21 cellular contexts compared by ENCODE assay signal in the genomic region with DNA sequence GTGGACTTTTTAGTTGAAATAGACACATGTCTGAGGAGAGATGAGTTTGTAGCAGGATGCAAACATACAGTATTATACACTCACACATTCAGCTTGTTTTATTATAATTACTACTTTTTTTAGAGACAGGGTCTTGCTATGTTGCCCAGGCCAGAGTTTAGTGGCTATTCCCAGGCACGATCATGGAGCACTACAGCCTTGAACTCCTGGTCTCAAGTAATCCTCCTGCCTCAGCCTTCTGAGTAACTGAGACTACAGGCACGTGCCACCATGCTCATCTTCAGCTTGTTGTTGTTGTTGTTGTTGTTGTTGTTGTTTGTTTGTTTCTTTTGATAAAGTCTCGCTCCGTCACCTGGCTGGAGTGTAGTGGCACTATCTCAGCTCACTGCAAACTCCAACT.
A peak's percentile ranks its signal among the peaks of the same experiment; 100 is the strongest.
DNase-seq lines count a peak whose midpoint lies in the region; ATAC-seq, FAIRE-seq and TF ChIP-seq lines count a peak whose summit lies in the region.
"Had no signal": no experiment of that assay in that cellular context is flagged by ENCODE, and none has a peak within 500 bp of the region (broad histone marks: within the 10 kb centered on the region; RNA-seq: fewer than 3 reads in every experiment).

No MANE protein-coding gene starts in this region.

- no peak overlapping the region for H3K4me3 Mint-ChIP-seq in astrocyte (ENCODE audit: unreplicated experiment)
- H3K4me3 Mint-ChIP-seq: B cell; CD4-positive, alpha-beta T cell had no signal

- H3K79me1 ChIP-seq in trophoblast cell (ENCODE audit: low read length): peaks cover 6% of the 10 kb centered on the region

- no peak for TF ChIP-seq CTCF in A549 (IDR thresholded peaks at IDR 0.05)
- no peak for TF ChIP-seq CTCF in HEK293 (tag by site-specific recombination; IDR thresholded peaks at IDR 0.05)
- no peak for TF ChIP-seq CTCF in astrocyte (IDR thresholded peaks at IDR 0.05; ENCODE audit: insufficient read depth, low read depth, low read length)

- no peak for TF ChIP-seq RAD21 in A549 (conservative IDR thresholded peaks at IDR 0.05 in 1 of 2, IDR thresholded peaks at IDR 0.05 in 1 of 2)

- H3K14ac ChIP-seq in trophoblast cell (ENCODE audit: low read length): no peak overlapping the region

- H3K9ac ChIP-seq in astrocyte (ENCODE audit: low read length): no peak overlapping the region
- H3K9ac ChIP-seq in trophoblast cell (ENCODE audit: low read length): no peak overlapping the region

- H2AFZ ChIP-seq in astrocyte (ENCODE audit: low read depth, low read length) (no peak overlapping the region), trophoblast cell (ENCODE audit: insufficient read depth, low read length, poor library complexity) (no peak overlapping the region)

- no peaks in the 10 kb centered on the region for H3K79me2 ChIP-seq in astrocyte (ENCODE audit: insufficient read depth, low read length)
- no peaks in the 10 kb centered on the region for H3K79me2 ChIP-seq in trophoblast cell (ENCODE audit: control insufficient read depth, insufficient read depth, low read length, poor library complexity)

- no peak for TF ChIP-seq EP300 in A549 (IDR thresholded peaks at IDR 0.05)

- H3K4ac ChIP-seq in trophoblast cell (ENCODE audit: low read depth, low read length): no peak overlapping the region

- H2AK5ac ChIP-seq in trophoblast cell (ENCODE audit: low read length): peak overlapping the region; percentile 62

- WGBS in A549 (ENCODE audit: missing lambda C conversion rate): 81% methylated on average over 4 of the region's 4 CpGs
- WGBS in trophoblast cell (ENCODE audit: extremely low coverage, insufficient coverage, insufficient read length): no CpG with 5 or more reads among the region's 4 CpGs

- DNase-seq in A549 (ENCODE audit: low read depth in 1 of 2, low spot score in 1 of 2) (no peak), astrocyte (ENCODE audit: low read depth) (no peak), trophoblast cell (no peak), HCEC 1CT (no peak), activated T-cell treated with anti-CD3 and anti-CD28 coated beads for 4 hours (no peak), NCI-H187 (lab: John Stamatoyannopoulos, UW) (no peak)
- DNase-seq: 8988T; C1 segment of cervical spinal cord; Calu3; CD4-positive, alpha-beta T cell; DMS 273 treated with DMSO at 0.1 percent for 48 hours; DMS79; GOT3; KG1 had no signal

- H3K4me3 ChIP-seq in A549 (no peak overlapping the region), HEK293 (ENCODE audit: low read depth, low read length) (no peak overlapping the region), astrocyte (ENCODE audit: insufficient read depth, low read depth, low read length) (no peak overlapping the region), trophoblast cell (ENCODE audit: low read depth, low read length) (no peak overlapping the region)
- H3K4me3 ChIP-seq: GM12878, HAP-1 had no signal

- TF ChIP-seq POLR2A in A549 (IDR thresholded peaks at IDR 0.05; ENCODE audit: low read length): no peak

- peaks cover 3% of the 10 kb centered on the region for H3K27me3 ChIP-seq in astrocyte (ENCODE audit: insufficient read depth, low read length)
- no peaks in the 10 kb centered on the region for H3K27me3 ChIP-seq in trophoblast cell (ENCODE audit: insufficient read depth, low read length)

- H3K27ac Mint-ChIP-seq in astrocyte (ENCODE audit: unreplicated experiment): no peak overlapping the region
- H3K27ac Mint-ChIP-seq: B cell; CD4-positive, alpha-beta T cell had no signal

- H3K23ac ChIP-seq in trophoblast cell (ENCODE audit: low read length): no peak overlapping the region

- no peaks in the 10 kb centered on the region for H3K36me3 ChIP-seq in HEK293 (ENCODE audit: control insufficient read depth in 2 of 2, insufficient read depth in 1 of 2, low read length in 2 of 2)
- no peaks in the 10 kb centered on the region for H3K36me3 ChIP-seq in astrocyte (ENCODE audit: insufficient read depth, low read length)
- no peaks in the 10 kb centered on the region for H3K36me3 ChIP-seq in trophoblast cell (ENCODE audit: control insufficient read depth in 1 of 2, insufficient read depth in 2 of 2, low read length in 2 of 2)
- H3K36me3 ChIP-seq: HAP-1 had no signal

- no peaks in the 10 kb centered on the region for H3K9me3 Mint-ChIP-seq in astrocyte (ENCODE audit: unreplicated experiment)
- H3K9me3 Mint-ChIP-seq: CD4-positive, alpha-beta T cell had no signal

- no peak overlapping the region for H2BK12ac ChIP-seq in trophoblast cell (ENCODE audit: low read length)

- H3K27ac ChIP-seq in A549 (peak overlapping the region; percentile 22 to 69; a peak in 4 of 6 replicates), HEK293 (ENCODE audit: extremely low read depth, low read depth, low read length) (no peak overlapping the region), astrocyte (ENCODE audit: low read depth, low read length) (no peak overlapping the region), trophoblast cell (ENCODE audit: low read depth, low read length) (no peak overlapping the region)
- H3K27ac ChIP-seq: HL-60 had no signal

- H4K20me1 ChIP-seq in astrocyte (ENCODE audit: insufficient read depth, low read length): no peaks in the 10 kb centered on the region

- peak overlapping the region; percentile 55 for H4K91ac ChIP-seq in trophoblast cell (ENCODE audit: low read depth, low read length)

- H3K9me3 ChIP-seq in A549 (no peaks in the 10 kb centered on the region), HEK293 (ENCODE audit: control insufficient read depth, insufficient read depth, low read depth, low read length) (no peaks in the 10 kb centered on the region), astrocyte (ENCODE audit: insufficient read depth, low read depth, low read length) (no peaks in the 10 kb centered on the region), trophoblast cell (ENCODE audit: insufficient read depth, low read depth, low read length) (no peaks in the 10 kb centered on the region)
- H3K9me3 ChIP-seq: HAP-1 had no signal

- H3K4me1 Mint-ChIP-seq in astrocyte (ENCODE audit: low read depth, unreplicated experiment): peaks cover 14% of the 10 kb centered on the region

- peak; percentile 7 to 32; a peak in 1 of 6 replicates for ATAC-seq in A549
- no peak for ATAC-seq in GM21526 (IDR thresholded peaks at IDR 0.05; ENCODE audit: low FRiP score, unreplicated experiment)
- ATAC-seq: GM12878 had no signal

- peak overlapping the region; percentile 30 for H3K18ac ChIP-seq in trophoblast cell (ENCODE audit: low read length)

- POLR2A ChIA-PET in A549 (lab: Yijun Ruan, JAX) (interaction anchor here (0.5 to 1.2 kb wide), 2 partner anchors 13 to 54 kb away, joined by 3 to 4 read pairs; no protein-coding TSS in a partner anchor), HEK293 (lab: Yijun Ruan, JAX) (interaction anchor here (1.0 kb wide), 1 partner anchor 95 kb away, joined by 3 read pairs; no protein-coding TSS in a partner anchor)

- peak overlapping the region; percentile 28 for H4K8ac ChIP-seq in trophoblast cell (ENCODE audit: low read depth, low read length)

- H3K36me3 Mint-ChIP-seq in astrocyte (ENCODE audit: low read depth, unreplicated experiment): no peaks in the 10 kb centered on the region

- H2BK120ac ChIP-seq in trophoblast cell (ENCODE audit: insufficient read depth, low read length, poor library complexity): peak overlapping the region; percentile 83

- H2BK5ac ChIP-seq in trophoblast cell (ENCODE audit: low read depth, low read length, poor library complexity): peak overlapping the region; percentile 63

- H3K27me3 Mint-ChIP-seq in astrocyte (ENCODE audit: low read depth, unreplicated experiment): no peaks in the 10 kb centered on the region
- H3K27me3 Mint-ChIP-seq: B cell; CD4-positive, alpha-beta T cell had no signal

- FAIRE-seq in A549 (lab: Jason Lieb, UNC): no peak
- no peak for FAIRE-seq in astrocyte (lab: Jason Lieb, UNC)
- FAIRE-seq: GM12878, GM18507 had no signal

- peaks cover 41% of the 10 kb centered on the region for H3K4me1 ChIP-seq in A549
- no peaks in the 10 kb centered on the region for H3K4me1 ChIP-seq in HEK293 (ENCODE audit: control insufficient read depth, insufficient read depth, low read length)
- H3K4me1 ChIP-seq in astrocyte (ENCODE audit: insufficient read depth, low read length): peaks cover 21% of the 10 kb centered on the region
- peaks cover 0 to 4% of the 10 kb centered on the region in 2 experiments for H3K4me1 ChIP-seq in trophoblast cell (ENCODE audit: control insufficient read depth in 1 of 2, insufficient read depth in 2 of 2, low read length in 2 of 2)
- H3K4me1 ChIP-seq: HAP-1 had no signal

- no peak overlapping the region for H4K12ac ChIP-seq in trophoblast cell (ENCODE audit: low read depth, low read length)

- peak overlapping the region; percentile 63 for H3K4me2 ChIP-seq in A549
- peak overlapping the region; percentile 56 for H3K4me2 ChIP-seq in astrocyte (ENCODE audit: low read length)
- no peak overlapping the region for H3K4me2 ChIP-seq in trophoblast cell (ENCODE audit: low read length)

- CTCF ChIA-PET in A549 (lab: Yijun Ruan, JAX) (interaction anchor here (1.0 to 1.4 kb wide), 5 partner anchors 8 to 115 kb away, joined by 4 to 9 read pairs (median 4); no protein-coding TSS in a partner anchor), HEK293 (lab: Yijun Ruan, JAX) (interaction anchor here (0.5 to 3.6 kb wide), 9 partner anchors 8 to 585 kb away, joined by 3 to 17 read pairs (median 4); no protein-coding TSS in a partner anchor)

TF ChIP-seq in A549, 52 proteins besides CTCF, POLR2A, EP300 and RAD21:
- no peak for TF ChIP-seq RNF2 (IDR thresholded peaks at IDR 0.05; ENCODE audit: borderline replicate concordance, low read depth)

TF ChIP-seq in HEK293, 187 proteins besides CTCF, POLR2A, EP300 and RAD21:
- TF ChIP-seq ZNF501 (tag by site-specific recombination; IDR thresholded peaks at IDR 0.05) (no peak), ZNF121 (tag by site-specific recombination; IDR thresholded peaks at IDR 0.05) (peak; percentile 45; the same call in 1 of the 2 replicates), FEZF1 (tag by site-specific recombination; IDR thresholded peaks at IDR 0.05) (no peak), ZNF677 (tag by site-specific recombination; IDR thresholded peaks at IDR 0.05) (no peak), ZNF324 (tag by site-specific recombination; IDR thresholded peaks at IDR 0.05) (no peak)

Comparison
In these comparisons a context has a peak if more than half of its experiments do, and no peak if none do; other contexts are left out.
1. H3K27ac ChIP-seq: peak in A549 (2 of 2); none in HEK293 (single experiment), astrocyte (single experiment) and trophoblast cell (single experiment).